In the genomic region with DNA sequence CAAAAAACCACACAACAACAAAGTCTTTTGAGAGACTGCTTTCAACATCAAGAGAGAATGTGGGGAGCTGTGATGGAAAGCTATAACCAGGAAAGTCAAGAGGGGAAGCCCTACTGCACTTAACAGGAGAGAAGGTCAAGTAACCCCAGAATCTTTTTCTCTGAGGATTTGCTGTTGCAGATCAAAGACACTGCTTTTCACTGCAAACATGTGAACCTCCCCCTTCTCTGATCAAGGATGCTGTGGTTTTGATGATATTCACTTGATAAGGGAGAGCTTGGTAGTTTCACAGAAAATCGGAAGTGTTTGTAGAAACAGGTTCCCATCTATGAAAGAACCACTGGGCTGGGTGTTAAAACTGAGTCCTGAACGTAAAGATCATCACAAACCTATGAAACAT, we compare ENCODE assay signal across 20 cellular contexts. TPM values are rescaled to one million over a fixed set of nuclear protein-coding genes. Genes with fewer than 3 reads are reported as not detected.
DNase-seq lines count a peak whose midpoint lies in the region; ATAC-seq and TF ChIP-seq lines count a peak whose summit lies in the region.
"Had no signal": no experiment of that assay in that cellular context is flagged by ENCODE, and none has a peak within 500 bp of the region (broad histone marks: within the 10 kb centered on the region; RNA-seq: fewer than 3 reads in every experiment).

No MANE protein-coding gene starts in this region.

- peak overlapping the region; percentile 48 for H3K4me3 ChIP-seq in CD4-positive, CD25-positive, alpha-beta regulatory T cell (ENCODE audit: low read depth, low read length)
- no peak overlapping the region for H3K4me3 ChIP-seq in sigmoid colon
- H3K4me3 ChIP-seq: SK-N-MC, thyroid gland had no signal

- H3K27ac ChIP-seq in CD4-positive, CD25-positive, alpha-beta regulatory T cell (ENCODE audit: insufficient read depth, low read length, poor library complexity, severe bottlenecking) = peak overlapping the region; percentile 26
- H3K27ac ChIP-seq in KOPT-K1 (ENCODE audit: low read depth, low read length, poor library complexity, severe bottlenecking) (peak overlapping the region; percentile 47), sigmoid colon (no peak overlapping the region)
- H3K27ac ChIP-seq: SK-N-MC, thyroid gland had no signal

- peak; percentile 25 to 43 for ATAC-seq in CD4-positive, CD25-positive, alpha-beta regulatory T cell (ENCODE audit: low read depth in 2 of 2)
- peak; percentile 10 to 49 for ATAC-seq in activated naive CD4-positive, alpha-beta T cell treated with anti-CD3 and anti-CD28 coated beads, Interleukin-2, amount 50 U/mL, for 72 hours
- ATAC-seq in natural killer cell (no peak), HG02938 (IDR thresholded peaks at IDR 0.05; ENCODE audit: unreplicated experiment) (no peak)
- ATAC-seq: HepG2 had no signal

- intact Hi-C loops in natural killer cell (cut with micrococcal nuclease) = no loop called here
- intact Hi-C loops in sigmoid colon (cut with DNase I) = loop anchor here (10.0 kb wide), 1 partner anchor 939 kb away; a partner anchor contains a TSS

- TF ChIP-seq POLR2A in sigmoid colon (IDR thresholded peaks at IDR 0.05) = no peak

- no peak for TF ChIP-seq CTCF in natural killer cell (IDR thresholded peaks at IDR 0.05)
- no peak for TF ChIP-seq CTCF in sigmoid colon (IDR thresholded peaks at IDR 0.05)

- peak in 2 of 3 donors; percentile 32 to 84 for DNase-seq in CD4-positive, CD25-positive, alpha-beta regulatory T cell
- DNase-seq in activated naive CD4-positive, alpha-beta T cell treated with anti-CD3 and anti-CD28 coated beads, Interleukin-2, amount 50 U/mL, for 72 hours (ENCODE audit: low spot score in 2 of 2) = no peak
- no peak for DNase-seq in natural killer cell
- no peak for DNase-seq in NCI-H82 (lab: John Stamatoyannopoulos, UW)
- DNase-seq in sigmoid colon = no peak
- no peak for DNase-seq in activated CD8-positive, alpha-beta memory T cell treated with anti-CD3 and anti-CD28 coated beads for 24 hours
- DNase-seq: activated B cell treated with CpG ODN at 0.5 μM for 24 hours, activated gamma-delta T cell, AML-193, caudate nucleus, kidney, NCI-H1092 treated with DMSO at 0.1 percent for 48 hours, NCI-H226, thyroid gland had no signal

- peak overlapping the region; percentile 12 to 88 (median 76) for H3K4me3 Mint-ChIP-seq in CD4-positive, CD25-positive, alpha-beta regulatory T cell
- peak overlapping the region; percentile 56 for H3K4me3 Mint-ChIP-seq in natural killer cell
- H3K4me3 Mint-ChIP-seq: activated B cell treated with CpG ODN at 0.5 μM for 24 hours had no signal

- H3K9me3 Mint-ChIP-seq in CD4-positive, CD25-positive, alpha-beta regulatory T cell = no peaks in the 10 kb centered on the region
- no peaks in the 10 kb centered on the region for H3K9me3 Mint-ChIP-seq in activated naive CD4-positive, alpha-beta T cell treated with anti-CD3 and anti-CD28 coated beads, Interleukin-2, amount 50 U/mL, for 72 hours
- H3K9me3 Mint-ChIP-seq in natural killer cell = no peaks in the 10 kb centered on the region
- H3K9me3 Mint-ChIP-seq: activated B cell treated with CpG ODN at 0.5 μM for 24 hours had no signal

- H3K36me3 ChIP-seq in CD4-positive, CD25-positive, alpha-beta regulatory T cell (ENCODE audit: control insufficient read depth, insufficient read depth, low read length) = peaks cover 59% of the 10 kb centered on the region
- H3K36me3 ChIP-seq in KOPT-K1 (ENCODE audit: insufficient read depth, low read length) = peaks cover 63% of the 10 kb centered on the region
- H3K36me3 ChIP-seq in sigmoid colon = peaks cover 33 to 77% (median 46%) of the 10 kb centered on the region in 4 donors

- H3K4me1 ChIP-seq in CD4-positive, CD25-positive, alpha-beta regulatory T cell (ENCODE audit: control insufficient read depth, insufficient read depth, low read length, poor library complexity, severe bottlenecking) = peaks cover 55% of the 10 kb centered on the region
- peaks cover 0 to 22% (median 18%) of the 10 kb centered on the region in 4 donors for H3K4me1 ChIP-seq in sigmoid colon

- H3K27me3 Mint-ChIP-seq in CD4-positive, CD25-positive, alpha-beta regulatory T cell = no peaks in the 10 kb centered on the region
- no peaks in the 10 kb centered on the region for H3K27me3 Mint-ChIP-seq in natural killer cell (ENCODE audit: low read depth in 2 of 2)
- H3K27me3 Mint-ChIP-seq: activated B cell treated with CpG ODN at 0.5 μM for 24 hours had no signal

- H3K27me3 ChIP-seq in CD4-positive, CD25-positive, alpha-beta regulatory T cell (ENCODE audit: control insufficient read depth, insufficient read depth, low read length) = no peaks in the 10 kb centered on the region
- H3K27me3 ChIP-seq in sigmoid colon = no peaks in the 10 kb centered on the region
- H3K27me3 ChIP-seq: thyroid gland had no signal

- peak overlapping the region; percentile 55 to 87 (median 59) for H3K27ac Mint-ChIP-seq in CD4-positive, CD25-positive, alpha-beta regulatory T cell
- peak overlapping the region; percentile 12 to 43 for H3K27ac Mint-ChIP-seq in activated naive CD4-positive, alpha-beta T cell treated with anti-CD3 and anti-CD28 coated beads, Interleukin-2, amount 50 U/mL, for 72 hours
- peak overlapping the region; percentile 84 to 96 for H3K27ac Mint-ChIP-seq in natural killer cell
- H3K27ac Mint-ChIP-seq: activated B cell treated with CpG ODN at 0.5 μM for 24 hours had no signal

- no peak for TF ChIP-seq EP300 in sigmoid colon (IDR thresholded peaks at IDR 0.05)

- H3K9me3 ChIP-seq in CD4-positive, CD25-positive, alpha-beta regulatory T cell (ENCODE audit: control insufficient read depth in 2 of 2, low read length in 2 of 2) = no peaks in the 10 kb centered on the region
- no peaks in the 10 kb centered on the region for H3K9me3 ChIP-seq in KOPT-K1 (ENCODE audit: insufficient read depth, low read length, poor library complexity, severe bottlenecking)
- H3K9me3 ChIP-seq in sigmoid colon = no peaks in the 10 kb centered on the region
- H3K9me3 ChIP-seq: thyroid gland had no signal

- H3K36me3 Mint-ChIP-seq in CD4-positive, CD25-positive, alpha-beta regulatory T cell = peaks cover 42% of the 10 kb centered on the region
- H3K36me3 Mint-ChIP-seq in activated naive CD4-positive, alpha-beta T cell treated with anti-CD3 and anti-CD28 coated beads, Interleukin-2, amount 50 U/mL, for 72 hours = peaks cover 45 to 50% of the 10 kb centered on the region in 2 donors
- H3K36me3 Mint-ChIP-seq in natural killer cell = peaks cover 8% of the 10 kb centered on the region

- 55 to 82% methylated on average over 2 of the region's 2 CpGs for WGBS in sigmoid colon, 2 donors

- H3K4me1 Mint-ChIP-seq in CD4-positive, CD25-positive, alpha-beta regulatory T cell = peaks cover 43 to 71% (median 54%) of the 10 kb centered on the region in 4 donors
- H3K4me1 Mint-ChIP-seq in natural killer cell = peaks cover 66 to 71% of the 10 kb centered on the region in 2 donors

RNA-seq across cellular contexts. Expression of a gene that starts 4.8 kb away (rescaled TPM):
- total RNA-seq in CD4-positive, CD25-positive, alpha-beta regulatory T cell = 89.5 TPM
- 1 to 10 TPM; 6.2 to 9.0 (median 8.8) TPM for polyA plus RNA-seq in CD4-positive, CD25-positive, alpha-beta regulatory T cell
- 10 to 100 TPM; 27.0 to 49.3 TPM for total RNA-seq in activated naive CD4-positive, alpha-beta T cell treated with anti-CD3 and anti-CD28 coated beads, Interleukin-2, amount 50 U/mL, for 72 hours
- total RNA-seq in natural killer cell (100 to 1,000 TPM in 1 of 3 donors, 10 to 100 TPM in 2; 58.3 to 101 (median 76.6) TPM), sigmoid colon (10 to 100 TPM; 14.1 to 20.2 (median 17.6) TPM)
- 10 to 100 TPM in 1 of 3 donors, 1 to 10 TPM in 2; 6.6 to 12.4 (median 9.0) TPM for polyA plus RNA-seq in sigmoid colon

RNA-seq across cellular contexts. Expression of a gene that starts 33.8 kb away (rescaled TPM):
- not detected for total RNA-seq in CD4-positive, CD25-positive, alpha-beta regulatory T cell
- polyA plus RNA-seq in CD4-positive, CD25-positive, alpha-beta regulatory T cell = not detected
- total RNA-seq in activated naive CD4-positive, alpha-beta T cell treated with anti-CD3 and anti-CD28 coated beads, Interleukin-2, amount 50 U/mL, for 72 hours = not detected
- total RNA-seq in natural killer cell (not detected), sigmoid colon (not detected)
- polyA plus RNA-seq in sigmoid colon = under 1 TPM in 1 of 3 donors, not detected in 2; 0.03 TPM
- total RNA-seq: activated B cell treated with CpG ODN at 0.5 μM for 24 hours, HepG2, kidney, mucosa of gallbladder, posterior vena cava, thyroid gland had no signal
- polyA plus RNA-seq: HepG2 had no signal

Comparison
In these comparisons a context has a peak if more than half of its experiments do, and no peak if none do; other contexts are left out.
1. ATAC-seq: peak in CD4-positive, CD25-positive, alpha-beta regulatory T cell (2 of 2) and activated naive CD4-positive, alpha-beta T cell treated with anti-CD3 and anti-CD28 coated beads, Interleukin-2, amount 50 U/mL, for 72 hours (2 of 2); none in natural killer cell (0 of 3) and HG02938 (single experiment).
2. DNase-seq: peak in CD4-positive, CD25-positive, alpha-beta regulatory T cell (2 of 3); none in activated naive CD4-positive, alpha-beta T cell treated with anti-CD3 and anti-CD28 coated beads, Interleukin-2, amount 50 U/mL, for 72 hours (0 of 2), natural killer cell (single experiment), NCI-H82 (single experiment), sigmoid colon (single experiment) and activated CD8-positive, alpha-beta memory T cell treated with anti-CD3 and anti-CD28 coated beads for 24 hours (single experiment).
3. H3K27ac ChIP-seq: peak in CD4-positive, CD25-positive, alpha-beta regulatory T cell (single experiment) and KOPT-K1 (single experiment); none in sigmoid colon (0 of 4).
4. H3K27ac Mint-ChIP-seq: peak in every context shown above with its lines; median percentile 90 in natural killer cell; 59 in CD4-positive, CD25-positive, alpha-beta regulatory T cell; 28 in activated naive CD4-positive, alpha-beta T cell treated with anti-CD3 and anti-CD28 coated beads, Interleukin-2, amount 50 U/mL, for 72 hours.